ENCODE assay signal across 2 cellular contexts in the genomic region with DNA sequence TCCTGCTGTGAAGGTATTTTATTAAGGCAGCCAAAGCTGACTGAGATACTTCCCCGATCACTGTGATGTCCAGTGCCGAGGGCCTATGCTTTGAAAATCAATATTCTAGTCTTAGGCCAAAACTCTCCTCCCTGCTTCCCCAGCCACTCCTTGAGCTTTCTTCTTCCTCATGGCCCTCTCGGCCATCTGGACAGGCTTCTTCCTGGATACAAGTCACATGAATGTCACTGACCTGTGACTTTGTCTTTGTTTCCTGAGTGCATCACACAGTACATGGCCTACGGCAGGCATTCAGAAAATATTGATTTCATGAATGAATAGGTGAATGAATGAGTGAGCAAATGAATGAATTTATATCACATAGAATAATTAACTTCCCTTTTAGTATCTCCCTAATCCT.
A peak's percentile ranks its signal among the peaks of the same experiment; 100 is the strongest.
TF ChIP-seq lines count a peak whose summit lies in the region.

No MANE protein-coding gene starts in this region.

TF ChIP-seq in A549, 52 proteins besides CTCF, POLR2A, EP300 and RAD21 (continued from another document):
- no peak for TF ChIP-seq BHLHE40 (IDR thresholded peaks at IDR 0.05; ENCODE audit: low read depth, low read length)
- no peak for TF ChIP-seq RNF2 (IDR thresholded peaks at IDR 0.05; ENCODE audit: borderline replicate concordance, low read depth)
- no peak for TF ChIP-seq FOXS1 (CRISPR knock-in tag; IDR thresholded peaks at IDR 0.05)
- TF ChIP-seq, protein P1, sequence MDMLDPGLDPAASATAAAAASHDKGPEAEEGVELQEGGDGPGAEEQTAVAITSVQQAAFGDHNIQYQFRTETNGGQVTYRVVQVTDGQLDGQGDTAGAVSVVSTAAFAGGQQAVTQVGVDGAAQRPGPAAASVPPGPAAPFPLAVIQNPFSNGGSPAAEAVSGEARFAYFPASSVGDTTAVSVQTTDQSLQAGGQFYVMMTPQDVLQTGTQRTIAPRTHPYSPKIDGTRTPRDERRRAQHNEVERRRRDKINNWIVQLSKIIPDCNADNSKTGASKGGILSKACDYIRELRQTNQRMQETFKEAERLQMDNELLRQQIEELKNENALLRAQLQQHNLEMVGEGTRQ (IDR thresholded peaks at IDR 0.05), result no peak
- no peak for TF ChIP-seq ELK1 (IDR thresholded peaks at IDR 0.05; ENCODE audit: low read depth, low read length)
- no peak for TF ChIP-seq JUN (IDR thresholded peaks at IDR 0.05)
- TF ChIP-seq TFCP2L1 (CRISPR knock-in tag; IDR thresholded peaks at IDR 0.05), result no peak
- TF ChIP-seq, protein P2, sequence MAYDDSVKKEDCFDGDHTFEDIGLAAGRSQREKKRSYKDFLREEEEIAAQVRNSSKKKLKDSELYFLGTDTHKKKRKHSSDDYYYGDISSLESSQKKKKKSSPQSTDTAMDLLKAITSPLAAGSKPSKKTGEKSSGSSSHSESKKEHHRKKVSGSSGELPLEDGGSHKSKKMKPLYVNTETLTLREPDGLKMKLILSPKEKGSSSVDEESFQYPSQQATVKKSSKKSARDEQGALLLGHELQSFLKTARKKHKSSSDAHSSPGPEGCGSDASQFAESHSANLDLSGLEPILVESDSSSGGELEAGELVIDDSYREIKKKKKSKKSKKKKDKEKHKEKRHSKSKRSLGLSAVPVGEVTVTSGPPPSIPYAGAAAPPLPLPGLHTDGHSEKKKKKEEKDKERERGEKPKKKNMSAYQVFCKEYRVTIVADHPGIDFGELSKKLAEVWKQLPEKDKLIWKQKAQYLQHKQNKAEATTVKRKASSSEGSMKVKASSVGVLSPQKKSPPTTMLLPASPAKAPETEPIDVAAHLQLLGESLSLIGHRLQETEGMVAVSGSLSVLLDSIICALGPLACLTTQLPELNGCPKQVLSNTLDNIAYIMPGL (CRISPR knock-in tag; IDR thresholded peaks at IDR 0.05; ENCODE audit: borderline replicate concordance), result no peak
- no peak for TF ChIP-seq ZFP36 (IDR thresholded peaks at IDR 0.05; ENCODE audit: borderline replicate concordance, partially characterized antibody)
- TF ChIP-seq SMC3 (IDR thresholded peaks at IDR 0.05), result no peak
- TF ChIP-seq RFX5 (IDR thresholded peaks at IDR 0.05), result no peak
- TF ChIP-seq PBX3 (IDR thresholded peaks at IDR 0.05), result no peak
- TF ChIP-seq HEYL (CRISPR knock-in tag; IDR thresholded peaks at IDR 0.05), result no peak
- TF ChIP-seq FOSL2 (IDR thresholded peaks at IDR 0.05), result no peak
- no peak for TF ChIP-seq FOSL2 (CRISPR knock-in tag; IDR thresholded peaks at IDR 0.05)
- TF ChIP-seq KDM5A (IDR thresholded peaks at IDR 0.05), result no peak
- no peak for TF ChIP-seq MYC (IDR thresholded peaks at IDR 0.05; ENCODE audit: borderline replicate concordance, low read length)
TF ChIP-seq in A549: peak in this region for 0.

TF ChIP-seq in K562, 482 proteins besides CTCF, POLR2A, EP300 and RAD21:
- TF ChIP-seq, protein P3, sequence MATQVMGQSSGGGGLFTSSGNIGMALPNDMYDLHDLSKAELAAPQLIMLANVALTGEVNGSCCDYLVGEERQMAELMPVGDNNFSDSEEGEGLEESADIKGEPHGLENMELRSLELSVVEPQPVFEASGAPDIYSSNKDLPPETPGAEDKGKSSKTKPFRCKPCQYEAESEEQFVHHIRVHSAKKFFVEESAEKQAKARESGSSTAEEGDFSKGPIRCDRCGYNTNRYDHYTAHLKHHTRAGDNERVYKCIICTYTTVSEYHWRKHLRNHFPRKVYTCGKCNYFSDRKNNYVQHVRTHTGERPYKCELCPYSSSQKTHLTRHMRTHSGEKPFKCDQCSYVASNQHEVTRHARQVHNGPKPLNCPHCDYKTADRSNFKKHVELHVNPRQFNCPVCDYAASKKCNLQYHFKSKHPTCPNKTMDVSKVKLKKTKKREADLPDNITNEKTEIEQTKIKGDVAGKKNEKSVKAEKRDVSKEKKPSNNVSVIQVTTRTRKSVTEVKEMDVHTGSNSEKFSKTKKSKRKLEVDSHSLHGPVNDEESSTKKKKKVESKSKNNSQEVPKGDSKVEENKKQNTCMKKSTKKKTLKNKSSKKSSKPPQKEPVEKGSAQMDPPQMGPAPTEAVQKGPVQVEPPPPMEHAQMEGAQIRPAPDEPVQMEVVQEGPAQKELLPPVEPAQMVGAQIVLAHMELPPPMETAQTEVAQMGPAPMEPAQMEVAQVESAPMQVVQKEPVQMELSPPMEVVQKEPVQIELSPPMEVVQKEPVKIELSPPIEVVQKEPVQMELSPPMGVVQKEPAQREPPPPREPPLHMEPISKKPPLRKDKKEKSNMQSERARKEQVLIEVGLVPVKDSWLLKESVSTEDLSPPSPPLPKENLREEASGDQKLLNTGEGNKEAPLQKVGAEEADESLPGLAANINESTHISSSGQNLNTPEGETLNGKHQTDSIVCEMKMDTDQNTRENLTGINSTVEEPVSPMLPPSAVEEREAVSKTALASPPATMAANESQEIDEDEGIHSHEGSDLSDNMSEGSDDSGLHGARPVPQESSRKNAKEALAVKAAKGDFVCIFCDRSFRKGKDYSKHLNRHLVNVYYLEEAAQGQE (CRISPR knock-in tag; IDR thresholded peaks at IDR 0.05; ENCODE audit: low read depth), result no peak
- TF ChIP-seq ZNF24 (IDR thresholded peaks at IDR 0.05), result peak; percentile 48; the same call in 1 of the 2 replicates
- TF ChIP-seq TCF7 (IDR thresholded peaks at IDR 0.05; ENCODE audit: borderline replicate concordance), result no peak
